In genomic region chrX:117147249-117147648, GRCh38 we compare ENCODE assay signal across 36 cellular contexts.
"Had no signal": no experiment of that assay in that cellular context is flagged by ENCODE, and none has a peak within 500 bp of the region (broad histone marks: within the 10 kb centered on the region; RNA-seq: fewer than 3 reads in every experiment).

No MANE protein-coding gene starts in this region.

- H3K36me3 ChIP-seq: MG63 had no signal

- H3K4me3 ChIP-seq: MG63 had no signal

- H3K9me3 ChIP-seq: MG63 had no signal

- DNase-seq: Karpas-422, MG63, MM.1S, MV-4-11, NCI-H1048, NCI-H1092, NCI-H1092 treated with DMSO at 0.1 percent for 48 hours, NCI-H1105, NCI-H1105 treated with DMSO at 0.1 percent for 48 hours, NCI-H1417, NCI-H1417 treated with DMSO at 0.1 percent for 48 hours, NCI-H1436, NCI-H1436 treated with DMSO at 0.1 percent for 48 hours, NCI-H146, NCI-H1694, NCI-H1694 treated with DMSO at 0.1 percent for 48 hours, NCI-H187, NCI-H187 treated with DMSO at 0.1 percent for 48 hours, NCI-H1930, NCI-H2029, NCI-H2029 treated with DMSO at 0.1 percent for 48 hours, NCI-H2081, NCI-H2081 treated with DMSO at 0.1 percent for 48 hours, NCI-H2107, NCI-H2171, NCI-H2171 treated with DMSO at 0.1 percent for 48 hours, NCI-H2227 treated with DMSO at 0.1 percent for 48 hours, NCI-H226, NCI-H345, NCI-H446, NCI-H446 treated with DMSO at 0.1 percent for 48 hours, NCI-H510A, NCI-H510A treated with DMSO at 0.1 percent for 48 hours, NCI-H524, NCI-H524 treated with DMSO at 0.1 percent for 48 hours, NCI-H526 had no signal

- H3K27me3 ChIP-seq: MG63 had no signal
